8 cellular contexts compared by ENCODE assay signal in genomic region chr17:81636505-81637288, GRCh38. TPM values are rescaled to one million over a fixed set of nuclear protein-coding genes. Genes with fewer than 3 reads are reported as not detected.
A peak's percentile ranks its signal among the peaks of the same experiment; 100 is the strongest.
DNase-seq lines count a peak whose midpoint lies in the region; ATAC-seq, FAIRE-seq and TF ChIP-seq lines count a peak whose summit lies in the region.

TSS of gene NPLOC4 (minus strand) at chr17:81637112. CDS start at chr17:81636930, 182 bp downstream.
TSS of gene TSPAN10 (plus strand) at chr17:81637196. CDS start at chr17:81642413, 5,217 bp downstream.

- peak within 1 kb of the TSS; percentile 95 for H3K4me2 ChIP-seq in keratinocyte (ENCODE audit: control insufficient read depth, extremely low read depth, insufficient read depth, low read depth, low read length)

- H3K9me3 ChIP-seq in keratinocyte (ENCODE audit: control insufficient read depth, low read depth, low read length): no peaks in the 10 kb centered on the region

- H2AFZ ChIP-seq in keratinocyte (ENCODE audit: control insufficient read depth, low read length): peak within 1 kb of the TSS; percentile 94

- FAIRE-seq in keratinocyte (lab: Jason Lieb, UNC): no peak

- TF ChIP-seq POLR2A in GM18526 (IDR thresholded peaks at IDR 0.05; ENCODE audit: extremely low read depth, insufficient read length): peak; percentile 84

- peaks cover under 1% of the 10 kb centered on the region for H4K20me1 ChIP-seq in keratinocyte (ENCODE audit: control insufficient read depth, extremely low read depth, insufficient read depth, low read length)

- H3K27me3 ChIP-seq in keratinocyte (ENCODE audit: control insufficient read depth, extremely low read depth, insufficient read depth, low read length): no peaks in the 10 kb centered on the region

- H3K27ac ChIP-seq in keratinocyte (ENCODE audit: control insufficient read depth, insufficient read depth, low read length): peak within 1 kb of the TSS; percentile 83

- peaks cover 48% of the 10 kb centered on the region for H3K79me2 ChIP-seq in keratinocyte (ENCODE audit: control insufficient read depth, insufficient read depth, low read length)

- ATAC-seq in HG03097 (IDR thresholded peaks at IDR 0.05; ENCODE audit: low FRiP score, unreplicated experiment): peak; percentile 90

- peaks cover 0 to 2% of the 10 kb centered on the region in 2 experiments for H3K36me3 ChIP-seq in keratinocyte (ENCODE audit: control insufficient read depth in 2 of 2, extremely low read depth in 1 of 2, insufficient read depth in 2 of 2, low read length in 2 of 2)

- TF ChIP-seq CTCF in keratinocyte (optimal IDR thresholded peaks at IDR 0.05 in 1 of 3, IDR thresholded peaks at IDR 0.05 in 1 of 3, conservative IDR thresholded peaks at IDR 0.05 in 1 of 3; ENCODE audit: extremely low read depth in 1 of 3, insufficient read depth in 2 of 3, low read length in 3 of 3): no peak

- H3K4me3 ChIP-seq in keratinocyte (ENCODE audit: control insufficient read depth in 2 of 3, extremely low read depth in 1 of 3, insufficient read depth in 2 of 3, low read depth in 1 of 3, low read length in 3 of 3): peak within 1 kb of the TSS; percentile 85 to 97 (median 88)

- H3K4me1 ChIP-seq in keratinocyte (ENCODE audit: control insufficient read depth, extremely low read depth, insufficient read depth, low read length): peaks cover 15% of the 10 kb centered on the region

- H3K9me1 ChIP-seq in keratinocyte (ENCODE audit: control insufficient read depth, extremely low read depth, insufficient read depth, low read length): no peaks in the 10 kb centered on the region

- H3K9ac ChIP-seq in keratinocyte (ENCODE audit: control insufficient read depth, extremely low read depth, insufficient read depth, low read length): peak within 1 kb of the TSS; percentile 96

- dilution Hi-C loops in keratinocyte (cut with MboI; ENCODE audit: extremely low pct_ligation_motif_present, low sequenced_read_pairs): no loop called here

- DNase-seq in 8988T (peak; percentile 89), NCI-H2227 (lab: John Stamatoyannopoulos, UW; ENCODE audit: unreplicated experiment) (peak; percentile 93), keratinocyte (ENCODE audit: low read depth, low spot score) (peak; percentile 25)
- DNase-seq in activated CD4-positive, CD25-positive, alpha-beta regulatory T cell treated with anti-CD3 and anti-CD28 coated beads, Interleukin-2, amount 50 U/mL, for 16 hours (ENCODE audit: low read depth, low spot score): peak; percentile 70
- DNase-seq in central memory CD4-positive, alpha-beta T cell: peak; percentile 70
- DNase-seq in stimulated activated CD4-positive, alpha-beta T cell treated with anti-CD3 and anti-CD28 coated beads, Interleukin-12 subunit alpha, Interleukin-12 subunit beta, amount 100 ng/mL, for 48 hours (ENCODE audit: low read depth in 2 of 3, low spot score in 1 of 3): peak; percentile 79 to 85 (median 83)

RNA-seq across cellular contexts. Expression of gene NPLOC4, which starts in this region (rescaled TPM):
- 64.0 to 76.2 TPM (median 71.7 TPM) in 3 replicates for polyA plus RNA-seq in keratinocyte
- polyA plus RNA-seq in keratinocyte (2011; ENCODE audit: low read depth): 36.3 TPM
- 63.3 and 72.7 TPM in 2 replicates for polyA plus RNA-seq in keratinocyte (2011; cell fraction: cytosol; rRNA removed)
- polyA plus RNA-seq in keratinocyte (2011; cell fraction: nucleus; rRNA removed): 106 and 123 TPM in 2 replicates
- 41.0 and 57.4 TPM in 2 replicates for polyA plus RNA-seq in keratinocyte (2012; ENCODE audit: low replicate concordance)
- polyA minus RNA-seq in keratinocyte: 125 to 156 TPM (median 152 TPM) in 3 replicates
- polyA minus RNA-seq in keratinocyte (2011; cell fraction: cytosol; rRNA and poly(A)+ RNA removed): 111 TPM
- polyA minus RNA-seq in keratinocyte (2011; cell fraction: nucleus; rRNA and poly(A)+ RNA removed): 70.2 and 88.4 TPM in 2 replicates

RNA-seq across cellular contexts. Expression of gene TSPAN10, which starts in this region (rescaled TPM):
- polyA plus RNA-seq in keratinocyte: 0.89 to 2.9 TPM (median 1.3 TPM) in 3 replicates
- polyA plus RNA-seq in keratinocyte (2011; ENCODE audit: low read depth): 0.52 TPM
- polyA plus RNA-seq in keratinocyte (2011; cell fraction: cytosol; rRNA removed): 0.74 and 1.9 TPM in 2 replicates
- polyA plus RNA-seq in keratinocyte (2011; cell fraction: nucleus; rRNA removed): 3.1 and 5.0 TPM in 2 replicates
- polyA plus RNA-seq in keratinocyte (2012; ENCODE audit: low replicate concordance): 1.9 and 2.5 TPM in 2 replicates
- polyA minus RNA-seq in keratinocyte: 0.59 to 5.9 TPM (median 1.2 TPM) in 3 replicates
- 8.8 TPM for polyA minus RNA-seq in keratinocyte (2011; cell fraction: cytosol; rRNA and poly(A)+ RNA removed)
- 5.7 and 6.1 TPM in 2 replicates for polyA minus RNA-seq in keratinocyte (2011; cell fraction: nucleus; rRNA and poly(A)+ RNA removed)

Comparison
In these comparisons a context has a peak if more than half of its experiments do, and no peak if none do; other contexts are left out.
1. Peak in every context shown above with its lines: DNase-seq, ATAC-seq, H3K4me3 ChIP-seq and H3K27ac ChIP-seq.
2. DNase-seq: peak in every context shown above with its lines; median percentile 93 in NCI-H2227; 89 in 8988T; 83 in stimulated activated CD4-positive, alpha-beta T cell treated with anti-CD3 and anti-CD28 coated beads, Interleukin-12 subunit alpha, Interleukin-12 subunit beta, amount 100 ng/mL, for 48 hours; 70 in activated CD4-positive, CD25-positive, alpha-beta regulatory T cell treated with anti-CD3 and anti-CD28 coated beads, Interleukin-2, amount 50 U/mL, for 16 hours; 70 in central memory CD4-positive, alpha-beta T cell; 25 in keratinocyte.